Comparison of ENCODE assay signal across 1 cellular context in the genomic region with DNA sequence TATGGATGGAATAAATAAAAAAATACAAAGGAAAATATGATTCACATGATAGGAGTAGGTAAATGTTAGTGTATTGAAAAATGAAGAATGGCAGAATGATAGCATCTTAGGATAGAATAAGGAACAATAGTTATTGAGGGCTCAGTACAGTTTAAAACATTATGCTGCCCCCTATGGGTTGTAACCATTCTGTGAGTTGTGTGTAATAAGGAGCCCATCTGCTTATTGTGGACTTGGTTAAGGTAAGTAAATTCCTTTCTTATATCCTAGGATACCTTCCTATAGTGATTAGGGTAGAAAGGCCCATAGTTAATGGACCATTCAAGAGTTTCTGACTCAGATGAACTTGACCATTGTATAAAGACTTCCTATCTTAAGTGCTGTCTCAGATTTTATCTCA.
TF ChIP-seq lines count a peak whose summit lies in the region.

No MANE protein-coding gene starts in this region.

TF ChIP-seq in HepG2, 621 proteins besides CTCF, POLR2A, EP300 and RAD21 (continued from another document):
- TF ChIP-seq, protein P1, sequence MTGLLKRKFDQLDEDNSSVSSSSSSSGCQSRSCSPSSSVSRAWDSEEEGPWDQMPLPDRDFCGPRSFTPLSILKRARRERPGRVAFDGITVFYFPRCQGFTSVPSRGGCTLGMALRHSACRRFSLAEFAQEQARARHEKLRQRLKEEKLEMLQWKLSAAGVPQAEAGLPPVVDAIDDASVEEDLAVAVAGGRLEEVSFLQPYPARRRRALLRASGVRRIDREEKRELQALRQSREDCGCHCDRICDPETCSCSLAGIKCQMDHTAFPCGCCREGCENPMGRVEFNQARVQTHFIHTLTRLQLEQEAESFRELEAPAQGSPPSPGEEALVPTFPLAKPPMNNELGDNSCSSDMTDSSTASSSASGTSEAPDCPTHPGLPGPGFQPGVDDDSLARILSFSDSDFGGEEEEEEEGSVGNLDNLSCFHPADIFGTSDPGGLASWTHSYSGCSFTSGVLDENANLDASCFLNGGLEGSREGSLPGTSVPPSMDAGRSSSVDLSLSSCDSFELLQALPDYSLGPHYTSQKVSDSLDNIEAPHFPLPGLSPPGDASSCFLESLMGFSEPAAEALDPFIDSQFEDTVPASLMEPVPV (CRISPR knock-in tag; IDR thresholded peaks at IDR 0.05) = no peak
- TF ChIP-seq XRCC5 (optimal IDR thresholded peaks at IDR 0.05; ENCODE audit: low read length) = no peak
- TF ChIP-seq ZNF446 (CRISPR knock-in tag; IDR thresholded peaks at IDR 0.05) = no peak
- TF ChIP-seq, protein P2, sequence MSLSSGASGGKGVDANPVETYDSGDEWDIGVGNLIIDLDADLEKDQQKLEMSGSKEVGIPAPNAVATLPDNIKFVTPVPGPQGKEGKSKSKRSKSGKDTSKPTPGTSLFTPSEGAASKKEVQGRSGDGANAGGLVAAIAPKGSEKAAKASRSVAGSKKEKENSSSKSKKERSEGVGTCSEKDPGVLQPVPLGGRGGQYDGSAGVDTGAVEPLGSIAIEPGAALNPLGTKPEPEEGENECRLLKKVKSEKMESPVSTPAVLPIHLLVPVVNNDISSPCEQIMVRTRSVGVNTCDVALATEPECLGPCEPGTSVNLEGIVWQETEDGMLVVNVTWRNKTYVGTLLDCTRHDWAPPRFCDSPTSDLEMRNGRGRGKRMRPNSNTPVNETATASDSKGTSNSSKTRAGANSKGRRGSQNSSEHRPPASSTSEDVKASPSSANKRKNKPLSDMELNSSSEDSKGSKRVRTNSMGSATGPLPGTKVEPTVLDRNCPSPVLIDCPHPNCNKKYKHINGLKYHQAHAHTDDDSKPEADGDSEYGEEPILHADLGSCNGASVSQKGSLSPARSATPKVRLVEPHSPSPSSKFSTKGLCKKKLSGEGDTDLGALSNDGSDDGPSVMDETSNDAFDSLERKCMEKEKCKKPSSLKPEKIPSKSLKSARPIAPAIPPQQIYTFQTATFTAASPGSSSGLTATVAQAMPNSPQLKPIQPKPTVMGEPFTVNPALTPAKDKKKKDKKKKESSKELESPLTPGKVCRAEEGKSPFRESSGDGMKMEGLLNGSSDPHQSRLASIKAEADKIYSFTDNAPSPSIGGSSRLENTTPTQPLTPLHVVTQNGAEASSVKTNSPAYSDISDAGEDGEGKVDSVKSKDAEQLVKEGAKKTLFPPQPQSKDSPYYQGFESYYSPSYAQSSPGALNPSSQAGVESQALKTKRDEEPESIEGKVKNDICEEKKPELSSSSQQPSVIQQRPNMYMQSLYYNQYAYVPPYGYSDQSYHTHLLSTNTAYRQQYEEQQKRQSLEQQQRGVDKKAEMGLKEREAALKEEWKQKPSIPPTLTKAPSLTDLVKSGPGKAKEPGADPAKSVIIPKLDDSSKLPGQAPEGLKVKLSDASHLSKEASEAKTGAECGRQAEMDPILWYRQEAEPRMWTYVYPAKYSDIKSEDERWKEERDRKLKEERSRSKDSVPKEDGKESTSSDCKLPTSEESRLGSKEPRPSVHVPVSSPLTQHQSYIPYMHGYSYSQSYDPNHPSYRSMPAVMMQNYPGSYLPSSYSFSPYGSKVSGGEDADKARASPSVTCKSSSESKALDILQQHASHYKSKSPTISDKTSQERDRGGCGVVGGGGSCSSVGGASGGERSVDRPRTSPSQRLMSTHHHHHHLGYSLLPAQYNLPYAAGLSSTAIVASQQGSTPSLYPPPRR (CRISPR knock-in tag; IDR thresholded peaks at IDR 0.05; ENCODE audit: borderline replicate concordance) = no peak
